12 cellular contexts compared by ENCODE assay signal in the genomic region with DNA sequence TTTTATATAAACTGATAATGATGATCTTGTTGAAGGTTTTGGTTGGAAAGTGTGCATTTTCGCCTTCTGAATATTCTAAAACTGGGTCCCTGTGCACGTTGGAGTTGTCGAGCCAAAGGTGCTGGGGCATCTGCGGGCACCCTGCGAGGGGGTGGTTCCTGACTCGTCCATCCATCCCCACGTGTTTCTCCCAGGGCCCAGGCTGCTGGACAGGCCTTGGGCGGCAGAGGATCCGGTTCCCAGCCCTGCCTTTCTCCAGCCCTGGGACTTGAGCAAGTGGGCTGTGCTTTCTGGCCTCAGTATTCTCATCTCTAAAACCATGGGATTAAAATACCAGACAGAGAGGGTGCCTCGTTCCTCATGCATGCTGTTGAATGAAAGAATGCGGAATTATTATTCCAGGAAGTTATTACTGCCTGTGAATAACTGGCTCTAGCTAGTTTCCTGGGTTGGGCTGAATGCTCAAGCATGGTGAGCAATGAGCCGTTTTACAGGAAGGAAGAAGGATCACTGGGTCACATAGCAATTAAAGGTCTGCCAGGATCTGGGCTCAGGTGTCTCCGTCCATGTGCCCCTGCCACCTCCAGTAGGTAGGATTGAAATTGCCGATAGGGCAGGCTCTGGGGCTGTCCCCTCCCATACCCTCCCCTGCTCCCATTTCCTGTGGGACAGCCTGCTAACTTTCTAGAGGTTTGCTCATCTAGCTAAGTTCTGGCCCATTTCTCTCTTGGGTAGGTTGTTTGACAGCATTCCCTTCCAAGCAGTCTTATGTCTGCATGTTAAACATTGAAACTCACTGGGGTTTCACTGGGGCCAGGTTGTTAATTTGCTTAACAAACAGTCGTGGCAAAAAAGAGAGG.
DNase-seq lines count a peak whose midpoint lies in the region; FAIRE-seq and TF ChIP-seq lines count a peak whose summit lies in the region.
"Had no signal": no experiment of that assay in that cellular context is flagged by ENCODE, and none has a peak within 500 bp of the region (broad histone marks: within the 10 kb centered on the region; RNA-seq: fewer than 3 reads in every experiment).

No MANE protein-coding gene starts in this region.

- TF ChIP-seq CTCF in HFFc6 (IDR thresholded peaks at IDR 0.05) (no peak), astrocyte (IDR thresholded peaks at IDR 0.05; ENCODE audit: insufficient read depth, low read depth, low read length) (no peak)

- H3K4me3 Mint-ChIP-seq in HFFc6 (no peak overlapping the region), astrocyte (ENCODE audit: unreplicated experiment) (no peak overlapping the region)
- no peak overlapping the region for H3K4me3 Mint-ChIP-seq in activated T-helper 1 cell treated with anti-CD3 and anti-CD28 coated beads, Interleukin-12 subunit alpha, Interleukin-12 subunit beta, Interleukin-2, Interleukin-4 antibody, amounts not matched to agents 30 ng/mL and 10 ng/mL and 1 ng/mL, durations not matched to agents 14 hours and 24 hours and 36 hours
- H3K4me3 Mint-ChIP-seq: CD8-positive, alpha-beta T cell; T-helper 2 cell treated with Interferon-gamma antibody and Interleukin-4, amounts not matched to agents 5 μg/mL and 100 μg/mL, for 36 hours had no signal

- H3K36me3 ChIP-seq in astrocyte (ENCODE audit: insufficient read depth, low read length) (no peaks in the 10 kb centered on the region), iPS-20b (ENCODE audit: insufficient read depth, low read depth, low read length) (no peaks in the 10 kb centered on the region)

- H3K9ac ChIP-seq in astrocyte (ENCODE audit: low read length), result peak overlapping the region; percentile 62
- H3K9ac ChIP-seq in iPS-20b (ENCODE audit: low read depth, low read length), result peak overlapping the region; percentile 18; the same call in 1 of the 2 replicates

- DNase-seq in HFFc6, result no peak
- peak; percentile 1 for DNase-seq in astrocyte (ENCODE audit: low read depth)
- DNase-seq in renal cortical epithelial cell (ENCODE audit: low read depth), result peak; percentile 88
- no peak for DNase-seq in anterior cingulate cortex (lab: John Stamatoyannopoulos, UW)
- no peak for DNase-seq in stimulated activated CD4-positive, alpha-beta T cell treated with anti-CD3 and anti-CD28 coated beads, Interleukin-4, amount 100 ng/mL, for 1 hour
- no peak for DNase-seq in activated T-helper 1 cell treated with anti-CD3 and anti-CD28 coated beads, Interleukin-12 subunit alpha, Interleukin-12 subunit beta, Interleukin-2, Interleukin-4 antibody, amounts not matched to agents 30 ng/mL and 10 ng/mL and 1 ng/mL, durations not matched to agents 14 hours and 24 hours and 36 hours (ENCODE audit: low spot score)
- no peak for DNase-seq in HUDEP-2 (lab: John Stamatoyannopoulos, UW; ENCODE audit: unreplicated experiment in 76 of 76)
- DNase-seq: CD8-positive, alpha-beta T cell; foreskin fibroblast; NCI-H1048 had no signal

- H3K27ac Mint-ChIP-seq in HFFc6 (peak overlapping the region; percentile 21; the same call in 1 of the 2 replicates), astrocyte (ENCODE audit: unreplicated experiment) (peak overlapping the region; percentile 88)
- no peak overlapping the region for H3K27ac Mint-ChIP-seq in activated T-helper 1 cell treated with anti-CD3 and anti-CD28 coated beads, Interleukin-12 subunit alpha, Interleukin-12 subunit beta, Interleukin-2, Interleukin-4 antibody, amounts not matched to agents 30 ng/mL and 10 ng/mL and 1 ng/mL, durations not matched to agents 14 hours and 24 hours and 36 hours
- H3K27ac Mint-ChIP-seq: CD8-positive, alpha-beta T cell; T-helper 2 cell treated with Interferon-gamma antibody and Interleukin-4, amounts not matched to agents 5 μg/mL and 100 μg/mL, for 36 hours had no signal

- no peak for FAIRE-seq in astrocyte (lab: Jason Lieb, UNC)

- H3K79me2 ChIP-seq in astrocyte (ENCODE audit: insufficient read depth, low read length), result no peaks in the 10 kb centered on the region

- no peak overlapping the region for H3K4me3 ChIP-seq in astrocyte (ENCODE audit: insufficient read depth, low read depth, low read length)
- H3K4me3 ChIP-seq in iPS-20b (ENCODE audit: low read length), result peak overlapping the region; percentile 15; the same call in 1 of the 2 replicates

- H3K9me3 ChIP-seq in astrocyte (ENCODE audit: insufficient read depth, low read depth, low read length), result no peaks in the 10 kb centered on the region
- no peaks in the 10 kb centered on the region for H3K9me3 ChIP-seq in iPS-20b (ENCODE audit: insufficient read depth, low read depth, low read length)

- H3K27ac ChIP-seq in astrocyte (ENCODE audit: low read depth, low read length), result peak overlapping the region; percentile 65
- no peak overlapping the region for H3K27ac ChIP-seq in iPS-20b (ENCODE audit: low read length)

- peaks cover 4% of the 10 kb centered on the region for H3K4me1 ChIP-seq in astrocyte (ENCODE audit: insufficient read depth, low read length)
- peaks cover 10% of the 10 kb centered on the region; the same call in 1 of the 2 replicates for H3K4me1 ChIP-seq in iPS-20b (ENCODE audit: insufficient read depth, low read length)

- peak overlapping the region; percentile 86 for H2AFZ ChIP-seq in astrocyte (ENCODE audit: low read depth, low read length)

- intact Hi-C loops in activated T-helper 1 cell treated with anti-CD3 and anti-CD28 coated beads, Interleukin-12 subunit alpha, Interleukin-12 subunit beta, Interleukin-2, Interleukin-4 antibody, amounts not matched to agents 30 ng/mL and 10 ng/mL and 1 ng/mL, durations not matched to agents 14 hours and 24 hours and 36 hours (cut with micrococcal nuclease), result no loop called here

- no peaks in the 10 kb centered on the region for H4K20me1 ChIP-seq in astrocyte (ENCODE audit: insufficient read depth, low read length)

- no peaks in the 10 kb centered on the region for H3K36me3 Mint-ChIP-seq in HFFc6 (ENCODE audit: low read depth)
- no peaks in the 10 kb centered on the region for H3K36me3 Mint-ChIP-seq in astrocyte (ENCODE audit: low read depth, unreplicated experiment)
- no peaks in the 10 kb centered on the region for H3K36me3 Mint-ChIP-seq in activated T-helper 1 cell treated with anti-CD3 and anti-CD28 coated beads, Interleukin-12 subunit alpha, Interleukin-12 subunit beta, Interleukin-2, Interleukin-4 antibody, amounts not matched to agents 30 ng/mL and 10 ng/mL and 1 ng/mL, durations not matched to agents 14 hours and 24 hours and 36 hours (ENCODE audit: low read depth)
- H3K36me3 Mint-ChIP-seq: CD8-positive, alpha-beta T cell had no signal

- H3K9me3 Mint-ChIP-seq in HFFc6 (no peaks in the 10 kb centered on the region), astrocyte (ENCODE audit: unreplicated experiment) (peaks cover 3% of the 10 kb centered on the region)
- H3K9me3 Mint-ChIP-seq in activated T-helper 1 cell treated with anti-CD3 and anti-CD28 coated beads, Interleukin-12 subunit alpha, Interleukin-12 subunit beta, Interleukin-2, Interleukin-4 antibody, amounts not matched to agents 30 ng/mL and 10 ng/mL and 1 ng/mL, durations not matched to agents 14 hours and 24 hours and 36 hours, result no peaks in the 10 kb centered on the region
- H3K9me3 Mint-ChIP-seq: CD8-positive, alpha-beta T cell; T-helper 2 cell treated with Interferon-gamma antibody and Interleukin-4, amounts not matched to agents 5 μg/mL and 100 μg/mL, for 36 hours had no signal

- H3K27me3 Mint-ChIP-seq in HFFc6 (ENCODE audit: insufficient read depth) (no peaks in the 10 kb centered on the region; the same call in 1 of the 2 replicates), astrocyte (ENCODE audit: low read depth, unreplicated experiment) (peaks cover 4% of the 10 kb centered on the region)
- peaks cover 25% of the 10 kb centered on the region for H3K27me3 Mint-ChIP-seq in activated T-helper 1 cell treated with anti-CD3 and anti-CD28 coated beads, Interleukin-12 subunit alpha, Interleukin-12 subunit beta, Interleukin-2, Interleukin-4 antibody, amounts not matched to agents 30 ng/mL and 10 ng/mL and 1 ng/mL, durations not matched to agents 14 hours and 24 hours and 36 hours (ENCODE audit: insufficient read depth)

- peak overlapping the region; percentile 8 for H3K4me2 ChIP-seq in astrocyte (ENCODE audit: low read length)

- H3K27me3 ChIP-seq in astrocyte (ENCODE audit: insufficient read depth, low read length), result no peaks in the 10 kb centered on the region
- H3K27me3 ChIP-seq in iPS-20b (ENCODE audit: insufficient read depth, low read length), result no peaks in the 10 kb centered on the region

- peaks cover 43% of the 10 kb centered on the region for H3K4me1 Mint-ChIP-seq in HFFc6 (ENCODE audit: low read depth)
- peaks cover 8% of the 10 kb centered on the region for H3K4me1 Mint-ChIP-seq in astrocyte (ENCODE audit: low read depth, unreplicated experiment)
- no peaks in the 10 kb centered on the region for H3K4me1 Mint-ChIP-seq in activated T-helper 1 cell treated with anti-CD3 and anti-CD28 coated beads, Interleukin-12 subunit alpha, Interleukin-12 subunit beta, Interleukin-2, Interleukin-4 antibody, amounts not matched to agents 30 ng/mL and 10 ng/mL and 1 ng/mL, durations not matched to agents 14 hours and 24 hours and 36 hours (ENCODE audit: low read depth)

Comparison
In these comparisons a context has a peak if more than half of its experiments do, and no peak if none do; other contexts are left out.
1. DNase-seq: peak in astrocyte (single experiment) and renal cortical epithelial cell (single experiment); none in HFFc6 (single experiment), anterior cingulate cortex (0 of 58), stimulated activated CD4-positive, alpha-beta T cell treated with anti-CD3 and anti-CD28 coated beads, Interleukin-4, amount 100 ng/mL, for 1 hour (single experiment), activated T-helper 1 cell treated with anti-CD3 and anti-CD28 coated beads, Interleukin-12 subunit alpha, Interleukin-12 subunit beta, Interleukin-2, Interleukin-4 antibody, amounts not matched to agents 30 ng/mL and 10 ng/mL and 1 ng/mL, durations not matched to agents 14 hours and 24 hours and 36 hours (single experiment) and HUDEP-2 (0 of 76).